17 cellular contexts compared by ENCODE assay signal in genomic region chr11:92859290-92859689, GRCh38.
"Had no signal": no experiment of that assay in that cellular context is flagged by ENCODE, and none has a peak within 500 bp of the region (broad histone marks: within the 10 kb centered on the region; RNA-seq: fewer than 3 reads in every experiment).

No MANE protein-coding gene starts in this region.

- H3K4me3 ChIP-seq: ascending aorta, hepatocyte, neural progenitor cell, ovary, skin epidermis, thoracic aorta had no signal

- ATAC-seq: activated CD8-positive, alpha-beta T cell treated with anti-CD3 and anti-CD28 coated beads, Interleukin-2, amount 10 ng/mL, durations not matched to agents 7 days and 5 days; activated naive CD8-positive, alpha-beta T cell treated with anti-CD3 and anti-CD28 coated beads, Interleukin-2, amount 50 U/mL, for 24 hours; left ventricle myocardium superior; stimulated activated naive CD8-positive, alpha-beta T cell treated with anti-CD3 and anti-CD28 coated beads, Interleukin-15, amount 100 ng/mL, for 72 hours; WTC11 had no signal

- DNase-seq: activated CD4-positive, alpha-beta T cell treated with anti-CD3 and anti-CD28 coated beads for 48 hours; activated CD8-positive, alpha-beta memory T cell treated with anti-CD3 and anti-CD28 coated beads, Interleukin-2, amount 50 U/mL, for 48 hours; activated CD8-positive, alpha-beta T cell treated with anti-CD3 and anti-CD28 coated beads, Interleukin-2, amount 10 ng/mL, durations not matched to agents 7 days and 5 days; activated naive CD4-positive, alpha-beta T cell; activated naive CD8-positive, alpha-beta T cell treated with anti-CD3 and anti-CD28 coated beads, Interleukin-2, amount 50 U/mL, for 24 hours; left ventricle myocardium superior; mesendoderm; ovary; stimulated activated CD4-positive, alpha-beta T cell treated with anti-CD3 and anti-CD28 coated beads, Interleukin-4, amount 100 ng/mL, for 4 hours; stimulated activated naive CD8-positive, alpha-beta T cell treated with anti-CD3 and anti-CD28 coated beads, Interleukin-15, amount 100 ng/mL, for 72 hours had no signal

- H3K27ac ChIP-seq: ascending aorta, epithelial cell of prostate, hepatocyte, neural progenitor cell, ovary, skin epidermis, thoracic aorta had no signal

- H3K27me3 ChIP-seq: ascending aorta, hepatocyte, neural progenitor cell, ovary had no signal

- H3K36me3 ChIP-seq: ascending aorta, neural progenitor cell, ovary, thoracic aorta had no signal

- H3K9me3 ChIP-seq: ascending aorta, ovary, thoracic aorta had no signal
